In genomic region chr7:1446611-1447032, GRCh38 we compare ENCODE assay signal across 1 cellular context.
TF ChIP-seq lines count a peak whose summit lies in the region.

No MANE protein-coding gene starts in this region.

TF ChIP-seq in GM12878, 131 proteins besides CTCF, POLR2A, EP300 and RAD21:
- TF ChIP-seq HDAC6 (IDR thresholded peaks at IDR 0.05; ENCODE audit: unreplicated experiment) (no peak), SMAD1 (IDR thresholded peaks at IDR 0.05; ENCODE audit: low read depth, partially characterized antibody) (no peak), NR2C1 (IDR thresholded peaks at IDR 0.05) (no peak), SRF (IDR thresholded peaks at IDR 0.05; ENCODE audit: low read depth in 2 of 2, low read length in 2 of 2) (no peak), RBBP5 (conservative IDR thresholded peaks at IDR 0.05) (no peak), TCF3 (IDR thresholded peaks at IDR 0.05; ENCODE audit: borderline replicate concordance, insufficient read depth, low read depth, low read length) (no peak), JUNB (IDR thresholded peaks at IDR 0.05) (no peak), BHLHE40 (IDR thresholded peaks at IDR 0.05; ENCODE audit: borderline replicate concordance in 1 of 2, low read depth in 2 of 2, low read length in 1 of 2) (peak in 1 of 2 experiments; percentile 57; a peak in 2 of 4 replicates)
